In genomic region chr1:48493970-48494769, GRCh38 we compare ENCODE assay signal across 9 cellular contexts. TPM values are rescaled to one million over a fixed set of nuclear protein-coding genes. Genes with fewer than 3 reads are reported as not detected.
A peak's percentile ranks its signal among the peaks of the same experiment; 100 is the strongest.
DNase-seq lines count a peak whose midpoint lies in the region; ATAC-seq and TF ChIP-seq lines count a peak whose summit lies in the region.
"Had no signal": no experiment of that assay in that cellular context is flagged by ENCODE, and none has a peak within 500 bp of the region (broad histone marks: within the 10 kb centered on the region; RNA-seq: fewer than 3 reads in every experiment).

No MANE protein-coding gene starts in this region.

- H3K9me3 ChIP-seq in breast epithelium = no peaks in the 10 kb centered on the region
- H3K9me3 ChIP-seq in left lung = no peaks in the 10 kb centered on the region

- H3K27me3 ChIP-seq in breast epithelium (no peaks in the 10 kb centered on the region), left lung (no peaks in the 10 kb centered on the region)

- H3K36me3 ChIP-seq in breast epithelium (no peaks in the 10 kb centered on the region), left lung (no peaks in the 10 kb centered on the region)

- DNase-seq in HFF-Myc (ENCODE audit: extremely low read depth, low read depth) (peak; percentile 72), breast epithelium (ENCODE audit: low spot score in 2 of 2) (peak in 1 of 2 donors; percentile 69), left lung (no peak), substantia nigra (lab: John Stamatoyannopoulos, UW) (peak in 46 of 49 donors; percentile 16 to 82 (median 63)), activated gamma-delta T cell treated with Interleukin-2 at 50 U/mL for 16 hours (no peak)
- DNase-seq: NCI-H1417 had no signal

- H3K4me1 ChIP-seq in breast epithelium (no peaks in the 10 kb centered on the region), left lung (peaks cover 0 to 7% of the 10 kb centered on the region in 2 donors)

- H3K27ac ChIP-seq in breast epithelium (peak overlapping the region; percentile 77 to 83), left lung (no peak overlapping the region), substantia nigra (ENCODE audit: low read depth, low read length, poor library complexity, severe bottlenecking) (peak overlapping the region; percentile 85)

- ATAC-seq in left lung = peak; percentile 21
- no peak for ATAC-seq in HG03039 (IDR thresholded peaks at IDR 0.05; ENCODE audit: unreplicated experiment)
- ATAC-seq in GM21717 (IDR thresholded peaks at IDR 0.05; ENCODE audit: unreplicated experiment) = no peak
- no peak for ATAC-seq in GM19452 (IDR thresholded peaks at IDR 0.05; ENCODE audit: unreplicated experiment)

- no peak for TF ChIP-seq CTCF in HFF-Myc (IDR thresholded peaks at IDR 0.05; ENCODE audit: low read depth, low read length, missing control alignments)
- no peak for TF ChIP-seq CTCF in breast epithelium (IDR thresholded peaks at IDR 0.05)
- TF ChIP-seq CTCF in left lung (IDR thresholded peaks at IDR 0.05) = no peak

- H3K4me3 ChIP-seq in HFF-Myc (replicated peaks; ENCODE audit: low read depth, low read length) (no peak overlapping the region), breast epithelium (no peak overlapping the region), left lung (no peak overlapping the region)

- no peak for TF ChIP-seq POLR2A in breast epithelium (IDR thresholded peaks at IDR 0.05)

- intact Hi-C loops in breast epithelium (cut with DNase I; ENCODE audit: low total_unique reads) (no loop called here), left lung (cut with DNase I) (no loop called here)

RNA-seq across cellular contexts. Expression of gene SPATA6, which starts 22.2 kb away (rescaled TPM):
- total RNA-seq in breast epithelium (10 to 100 TPM; 25.6 to 43.3 (median 34.7) TPM), left lung (10 to 100 TPM; 11.9 to 18.4 TPM)

Comparison
In these comparisons a context has a peak if more than half of its experiments do, and no peak if none do; other contexts are left out.
1. DNase-seq: peak in HFF-Myc (single experiment) and substantia nigra (46 of 49); none in left lung (0 of 2) and activated gamma-delta T cell treated with Interleukin-2 at 50 U/mL for 16 hours (single experiment).
2. H3K27ac ChIP-seq: peak in breast epithelium (2 of 2) and substantia nigra (single experiment); none in left lung (0 of 2).